In the genomic region with DNA sequence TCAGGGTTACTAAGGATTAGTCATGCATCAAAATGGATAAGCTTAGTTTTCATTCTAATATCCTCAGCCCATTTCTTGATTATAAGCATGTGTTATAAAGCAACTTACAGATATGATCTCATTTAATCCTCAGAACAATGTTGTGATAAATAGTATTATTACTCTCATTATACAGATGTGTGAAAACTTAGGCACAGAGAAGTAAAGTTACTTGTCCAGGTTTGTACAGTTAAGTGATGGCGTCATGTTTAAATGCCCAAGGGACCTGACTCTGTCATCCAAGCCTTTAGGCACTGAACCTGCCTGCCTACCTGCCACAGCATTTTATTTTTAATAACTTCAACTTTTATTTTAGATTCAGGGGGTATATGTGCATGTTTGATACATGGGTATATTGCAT, we compare ENCODE assay signal across 34 cellular contexts.
"Had no signal": no experiment of that assay in that cellular context is flagged by ENCODE, and none has a peak within 500 bp of the region (broad histone marks: within the 10 kb centered on the region; RNA-seq: fewer than 3 reads in every experiment).

No MANE protein-coding gene starts in this region.

- H3K9me3 ChIP-seq: MG63 had no signal

- H3K27me3 ChIP-seq: MG63 had no signal

- H3K27ac ChIP-seq: KMS-11 had no signal

- H3K9ac ChIP-seq: KMS-11 had no signal

- H3K4me3 ChIP-seq: MG63 had no signal

- H3K4me2 ChIP-seq: KMS-11 had no signal

- DNase-seq: Karpas-422, Kasumi-1, KG1, MG63, MM.1S, MV-4-11, NCI-H1048, NCI-H1092, NCI-H1092 treated with DMSO at 0.1 percent for 48 hours, NCI-H1105, NCI-H1105 treated with DMSO at 0.1 percent for 48 hours, NCI-H1417 treated with DMSO at 0.1 percent for 48 hours, NCI-H1436, NCI-H1436 treated with DMSO at 0.1 percent for 48 hours, NCI-H146, NCI-H1694, NCI-H1694 treated with DMSO at 0.1 percent for 48 hours, NCI-H187, NCI-H187 treated with DMSO at 0.1 percent for 48 hours, NCI-H1930, NCI-H2029, NCI-H2029 treated with DMSO at 0.1 percent for 48 hours, NCI-H2081, NCI-H2081 treated with DMSO at 0.1 percent for 48 hours, NCI-H2107, NCI-H2171, NCI-H2171 treated with DMSO at 0.1 percent for 48 hours, NCI-H2227 treated with DMSO at 0.1 percent for 48 hours, NCI-H226, NCI-H345, NCI-H446, NCI-H446 treated with DMSO at 0.1 percent for 48 hours, NCI-H510A had no signal

- H3K36me3 ChIP-seq: MG63 had no signal
